9 cellular contexts compared by ENCODE assay signal in genomic region chr19:12163841-12164240, GRCh38. TPM values are rescaled to one million over a fixed set of nuclear protein-coding genes. Genes with fewer than 3 reads are reported as not detected.
DNase-seq lines count a peak whose midpoint lies in the region; ATAC-seq and TF ChIP-seq lines count a peak whose summit lies in the region.
"Had no signal": no experiment of that assay in that cellular context is flagged by ENCODE, and none has a peak within 500 bp of the region (broad histone marks: within the 10 kb centered on the region; RNA-seq: fewer than 3 reads in every experiment).

No MANE protein-coding gene starts in this region.

- no peaks in the 10 kb centered on the region for H3K27me3 ChIP-seq in CD4-positive, alpha-beta T cell (ENCODE audit: control insufficient read depth, insufficient read depth, low read length)
- H3K27me3 ChIP-seq in MG63: no peaks in the 10 kb centered on the region

- no peak for ATAC-seq in CD4-positive, alpha-beta T cell (ENCODE audit: poor library complexity)
- ATAC-seq in natural killer cell (no peak), HG02588 (IDR thresholded peaks at IDR 0.05; ENCODE audit: unreplicated experiment) (no peak), GM19455 (IDR thresholded peaks at IDR 0.05; ENCODE audit: unreplicated experiment) (no peak)

- peak overlapping the region; percentile 89 for H3K27ac Mint-ChIP-seq in CD4-positive, alpha-beta T cell
- peak overlapping the region; percentile 98 for H3K27ac Mint-ChIP-seq in dendritic cell treated with granulocyte-macrophage colony-stimulating factor and Interleukin-4, amounts not matched to agents 40 ng/mL and 50 ng/mL, for 4 days
- H3K27ac Mint-ChIP-seq in natural killer cell: peak overlapping the region; percentile 97 to 98

- POLR2A ChIA-PET in CD4-positive, alpha-beta T cell (lab: Charles Lee): interaction anchor here (0.5 to 3.7 kb wide), 12 partner anchors 19 to 387 kb away, joined by 3 to 36 read pairs (median 7); partner anchors contain the start of genes ZNF20, ZNF439, ZNF44 and ZNF563

- intact Hi-C loops in CD4-positive, alpha-beta T cell (cut with DNase I, micrococcal nuclease): loop anchor here (1.0 to 5.0 kb wide), 4 partner anchors 128 to 278 kb away; partner anchors contain the start of genes ZNF563 (in 2 of the 2) and ZNF443 (in 1 of the 2)
- intact Hi-C loops in dendritic cell treated with granulocyte-macrophage colony-stimulating factor and Interleukin-4, amounts not matched to agents 40 ng/mL and 50 ng/mL, for 4 days (cut with micrococcal nuclease): loop anchor here (2.0 kb wide), 2 partner anchors 23 to 131 kb away; partner anchors contain the start of genes ZNF20 and ZNF44
- intact Hi-C loops in natural killer cell (cut with micrococcal nuclease): no loop called here

- no peak for DNase-seq in CD4-positive, alpha-beta T cell
- DNase-seq in MG63: peak; percentile 59
- no peak for DNase-seq in natural killer cell
- no peak for DNase-seq in D341Med (ENCODE audit: low spot score)
- DNase-seq in SHP77 (lab: John Stamatoyannopoulos, UW): no peak

- H3K4me3 Mint-ChIP-seq in CD4-positive, alpha-beta T cell: peak overlapping the region; percentile 93
- peak overlapping the region; percentile 98 for H3K4me3 Mint-ChIP-seq in dendritic cell treated with granulocyte-macrophage colony-stimulating factor and Interleukin-4, amounts not matched to agents 40 ng/mL and 50 ng/mL, for 4 days
- H3K4me3 Mint-ChIP-seq in natural killer cell: peak overlapping the region; percentile 96

- no peaks in the 10 kb centered on the region for H3K9me3 ChIP-seq in CD4-positive, alpha-beta T cell (ENCODE audit: control insufficient read depth, low read length)
- peaks cover 36% of the 10 kb centered on the region for H3K9me3 ChIP-seq in MG63

- H3K36me3 Mint-ChIP-seq in CD4-positive, alpha-beta T cell (ENCODE audit: low read depth): peaks cover 48% of the 10 kb centered on the region
- peaks cover 49% of the 10 kb centered on the region for H3K36me3 Mint-ChIP-seq in dendritic cell treated with granulocyte-macrophage colony-stimulating factor and Interleukin-4, amounts not matched to agents 40 ng/mL and 50 ng/mL, for 4 days (ENCODE audit: low read depth)
- H3K36me3 Mint-ChIP-seq in natural killer cell: no peaks in the 10 kb centered on the region

- H3K27ac ChIP-seq in CD4-positive, alpha-beta T cell (ENCODE audit: low read depth, low read length): peak overlapping the region; percentile 88

- H3K36me3 ChIP-seq in MG63: peaks cover 31% of the 10 kb centered on the region

- peak overlapping the region; percentile 70 for H3K4me3 ChIP-seq in MG63

- TF ChIP-seq CTCF in CD4-positive, alpha-beta T cell (IDR thresholded peaks at IDR 0.05): no peak
- no peak for TF ChIP-seq CTCF in natural killer cell (IDR thresholded peaks at IDR 0.05)

- H3K27me3 Mint-ChIP-seq in CD4-positive, alpha-beta T cell: no peaks in the 10 kb centered on the region
- no peaks in the 10 kb centered on the region for H3K27me3 Mint-ChIP-seq in dendritic cell treated with granulocyte-macrophage colony-stimulating factor and Interleukin-4, amounts not matched to agents 40 ng/mL and 50 ng/mL, for 4 days
- no peaks in the 10 kb centered on the region for H3K27me3 Mint-ChIP-seq in natural killer cell (ENCODE audit: low read depth in 2 of 2)

- no peaks in the 10 kb centered on the region for H3K9me3 Mint-ChIP-seq in CD4-positive, alpha-beta T cell
- H3K9me3 Mint-ChIP-seq in dendritic cell treated with granulocyte-macrophage colony-stimulating factor and Interleukin-4, amounts not matched to agents 40 ng/mL and 50 ng/mL, for 4 days: no peaks in the 10 kb centered on the region
- H3K9me3 Mint-ChIP-seq in natural killer cell: no peaks in the 10 kb centered on the region

- CTCF ChIA-PET in CD4-positive, alpha-beta T cell (lab: Charles Lee): interaction anchor here (0.6 kb wide), 1 partner anchor 133 kb away, joined by 3 read pairs; no protein-coding TSS in a partner anchor

- peaks cover 56% of the 10 kb centered on the region for H3K4me1 Mint-ChIP-seq in CD4-positive, alpha-beta T cell (ENCODE audit: low read depth)
- H3K4me1 Mint-ChIP-seq in dendritic cell treated with granulocyte-macrophage colony-stimulating factor and Interleukin-4, amounts not matched to agents 40 ng/mL and 50 ng/mL, for 4 days (ENCODE audit: low read depth): peaks cover 39% of the 10 kb centered on the region
- H3K4me1 Mint-ChIP-seq in natural killer cell: peaks cover 38 to 43% of the 10 kb centered on the region in 2 donors

RNA-seq across cellular contexts. Expression of gene ZNF136, which starts 0.9 kb away (rescaled TPM):
- total RNA-seq in CD4-positive, alpha-beta T cell: 10 to 100 TPM; 40.5 to 45.6 TPM
- 5.1 and 15.1 TPM in 2 replicates for total RNA-seq in MG63 (2014; rRNA removed; shearing (Covaris generic); ENCODE audit: low replicate concordance)
- total RNA-seq in natural killer cell: 10 to 100 TPM; 31.5 to 47.7 (median 39.8) TPM

RNA-seq across cellular contexts. Expression of gene ZNF625, which starts 7.3 kb away (rescaled TPM):
- under 1 TPM; 0.56 to 0.85 TPM for total RNA-seq in CD4-positive, alpha-beta T cell
- 5.3 and 12.4 TPM in 2 replicates for total RNA-seq in MG63 (2014; rRNA removed; shearing (Covaris generic); ENCODE audit: low replicate concordance)
- total RNA-seq in natural killer cell: 1 to 10 TPM; 3.1 to 7.9 (median 4.4) TPM
- total RNA-seq: NCI-H460 had no signal

RNA-seq across cellular contexts. Expression of gene ZNF20, which starts 23.7 kb away (rescaled TPM):
- total RNA-seq in CD4-positive, alpha-beta T cell: 1 to 10 TPM; 1.0 to 1.2 TPM
- total RNA-seq in MG63 (2014; rRNA removed; shearing (Covaris generic); ENCODE audit: low replicate concordance): 7.5 and 36.6 TPM in 2 replicates
- total RNA-seq in natural killer cell: 1 to 10 TPM; 4.2 to 9.0 (median 4.6) TPM
